ENCODE assay signal across 16 cellular contexts in genomic region chr15:34760909-34761308, GRCh38. TPM values are rescaled to one million over a fixed set of nuclear protein-coding genes. Genes with fewer than 3 reads are reported as not detected.
DNase-seq lines count a peak whose midpoint lies in the region; ATAC-seq and TF ChIP-seq lines count a peak whose summit lies in the region.
"Had no signal": no experiment of that assay in that cellular context is flagged by ENCODE, and none has a peak within 500 bp of the region (broad histone marks: within the 10 kb centered on the region; RNA-seq: fewer than 3 reads in every experiment).

No MANE protein-coding gene starts in this region.

- peak in 1 of 2 experiments; percentile 92; a peak in 2 of 4 replicates for TF ChIP-seq EP300 in SK-N-SH (IDR thresholded peaks at IDR 0.05; ENCODE audit: borderline replicate concordance in 1 of 2, low read depth in 1 of 2, low read length in 1 of 2)

- no peaks in the 10 kb centered on the region for H4K20me1 ChIP-seq in SK-N-SH (ENCODE audit: insufficient read depth)
- H4K20me1 ChIP-seq: BLaER1 had no signal

- TF ChIP-seq RAD21 in SK-N-SH (IDR thresholded peaks at IDR 0.05; ENCODE audit: low read length): peak; percentile 23; the same call in 1 of the 2 replicates

- H3K27ac Mint-ChIP-seq in immature natural killer cell: no peak overlapping the region
- H3K27ac Mint-ChIP-seq: CD8-positive, alpha-beta memory T cell; HFFc6 had no signal

- CTCF ChIA-PET in SK-N-SH (lab: Yijun Ruan, JAX): interaction anchor here (0.6 to 1.0 kb wide), 2 partner anchors 31 to 165 kb away, joined by 3 read pairs; no protein-coding TSS in a partner anchor

- H3K36me3 Mint-ChIP-seq in immature natural killer cell: no peaks in the 10 kb centered on the region
- H3K36me3 Mint-ChIP-seq: CD8-positive, alpha-beta memory T cell had no signal

- H3K4me3 Mint-ChIP-seq in immature natural killer cell: no peak overlapping the region
- H3K4me3 Mint-ChIP-seq: CD8-positive, alpha-beta memory T cell; HFFc6 had no signal

- ATAC-seq in HG03457 (IDR thresholded peaks at IDR 0.05; ENCODE audit: unreplicated experiment) (no peak), GM18511 (IDR thresholded peaks at IDR 0.05; ENCODE audit: unreplicated experiment) (no peak)

- no peaks in the 10 kb centered on the region for H3F3A ChIP-seq in SK-N-SH (replicated peaks; ENCODE audit: insufficient read depth)

- H3K79me2 ChIP-seq in SK-N-SH (ENCODE audit: insufficient read depth): no peaks in the 10 kb centered on the region

- H2AFZ ChIP-seq in SK-N-SH (ENCODE audit: low read depth): no peak overlapping the region

- H3K9me3 ChIP-seq in SK-N-SH: no peaks in the 10 kb centered on the region
- H3K9me3 ChIP-seq: BLaER1, Caco-2 had no signal

- no peaks in the 10 kb centered on the region for H3K4me1 Mint-ChIP-seq in immature natural killer cell
- H3K4me1 Mint-ChIP-seq: CD8-positive, alpha-beta memory T cell had no signal

- H3K36me3 ChIP-seq in SK-N-SH (replicated peaks in 1 of 2; ENCODE audit: control insufficient read depth in 1 of 2, insufficient read depth in 2 of 2, low read length in 1 of 2): no peaks in the 10 kb centered on the region
- H3K36me3 ChIP-seq: BLaER1 had no signal

- no peak overlapping the region for H3K4me2 ChIP-seq in SK-N-SH
- H3K4me2 ChIP-seq: BLaER1 had no signal

- 2% methylated on average over 3 of the region's 3 CpGs for WGBS in SK-N-SH (ENCODE audit: low lambda C conversion rate)

- H3K27me3 ChIP-seq in SK-N-SH (ENCODE audit: insufficient read depth): peaks cover 8% of the 10 kb centered on the region
- H3K27me3 ChIP-seq: BLaER1 had no signal

- H3K4me3 ChIP-seq in SK-N-SH (ENCODE audit: low read depth in 2 of 2, low read length in 1 of 2): no peak overlapping the region
- H3K4me3 ChIP-seq: BLaER1 had no signal

- POLR2A ChIA-PET in SK-N-SH (lab: Yijun Ruan, JAX): no interaction called here

- no peaks in the 10 kb centered on the region for H3K9me3 Mint-ChIP-seq in immature natural killer cell
- H3K9me3 Mint-ChIP-seq: CD8-positive, alpha-beta memory T cell; HFFc6 had no signal

- peaks cover 0 to 5% of the 10 kb centered on the region in 2 experiments; a peak in 1 of 4 replicates for H3K4me1 ChIP-seq in SK-N-SH (ENCODE audit: control insufficient read depth in 1 of 2, insufficient read depth in 2 of 2, low read depth in 1 of 2, low read length in 1 of 2)
- H3K4me1 ChIP-seq: Caco-2 had no signal

- DNase-seq in DMS 273 (lab: John Stamatoyannopoulos, UW; ENCODE audit: unreplicated experiment) (peak; percentile 33), DMS 273 treated with DMSO at 0.1 percent for 48 hours (lab: John Stamatoyannopoulos, UW) (no peak), NCI-H524 treated with DMSO at 0.1 percent for 48 hours (lab: John Stamatoyannopoulos, UW) (peak; percentile 92), SK-N-SH (peak; percentile 78), immature natural killer cell (no peak)
- DNase-seq: Caco-2; CD8-positive, alpha-beta memory T cell; DMS153; DMS79 treated with DMSO at 0.1 percent for 48 hours; EL; HCEC 1CT; HFFc6 had no signal

- TF ChIP-seq CTCF in SK-N-SH (IDR thresholded peaks at IDR 0.05): no peak

- H3K27me3 Mint-ChIP-seq in immature natural killer cell (ENCODE audit: low read depth in 3 of 3): peaks cover 5 to 22% (median 9%) of the 10 kb centered on the region in 3 donors

- no peaks in the 10 kb centered on the region for H3K9me2 ChIP-seq in SK-N-SH

- H3K9ac ChIP-seq in SK-N-SH: no peak overlapping the region
- H3K9ac ChIP-seq: BLaER1 had no signal

- H3K27ac ChIP-seq in SK-N-SH (ENCODE audit: low read depth in 2 of 2, low read length in 1 of 2): no peak overlapping the region; a peak in 1 of 4 replicates
- H3K27ac ChIP-seq: 22Rv1, BLaER1 had no signal

TF ChIP-seq in SK-N-SH, 30 proteins besides CTCF, POLR2A, EP300 and RAD21 (continues in another document):
- peak; percentile 83 for TF ChIP-seq CHD2 (IDR thresholded peaks at IDR 0.05; ENCODE audit: low read length, partially characterized antibody)
- peak; percentile 46; the same call in 1 of the 2 replicates for TF ChIP-seq MXI1 (IDR thresholded peaks at IDR 0.05; ENCODE audit: low read depth, low read length)
- TF ChIP-seq GABPA (IDR thresholded peaks at IDR 0.05; ENCODE audit: low read depth): no peak
- TF ChIP-seq EZH2phosphoT487 (IDR thresholded peaks at IDR 0.05; ENCODE audit: borderline replicate concordance, low read depth): no peak
- no peak for TF ChIP-seq MEF2A (IDR thresholded peaks at IDR 0.05; ENCODE audit: borderline replicate concordance, low read depth)
- no peak; the same call in 1 of the 2 replicates for TF ChIP-seq RFX5 (IDR thresholded peaks at IDR 0.05; ENCODE audit: low read length)
- no peak for TF ChIP-seq TEAD4 (IDR thresholded peaks at IDR 0.05; ENCODE audit: borderline replicate concordance, insufficient read depth)
- no peak for TF ChIP-seq JUND (IDR thresholded peaks at IDR 0.05)
- no peak for TF ChIP-seq RXRA (IDR thresholded peaks at IDR 0.05; ENCODE audit: borderline replicate concordance, low read depth)
- no peak for TF ChIP-seq MAX (IDR thresholded peaks at IDR 0.05; ENCODE audit: low read depth)
- TF ChIP-seq FOXM1 (IDR thresholded peaks at IDR 0.05; ENCODE audit: low read depth): no peak
- TF ChIP-seq GATA2 (CRISPR knock-in tag; IDR thresholded peaks at IDR 0.05): peak; percentile 94
- TF ChIP-seq RCOR1 (IDR thresholded peaks at IDR 0.05; ENCODE audit: low read length): peak; percentile 98
- no peak for TF ChIP-seq ZBTB33 (IDR thresholded peaks at IDR 0.05; ENCODE audit: borderline replicate concordance, low read depth)
- TF ChIP-seq REST (IDR thresholded peaks at IDR 0.05; ENCODE audit: low read depth, low read length): no peak
- TF ChIP-seq ELF1 (IDR thresholded peaks at IDR 0.05): no peak
- peak; percentile 54 for TF ChIP-seq TCF12 (IDR thresholded peaks at IDR 0.05)
- 0 out of 2 replicates have a peak, but pooled peaks have one; percentile 39 for TF ChIP-seq POLR2AphosphoS5 (IDR thresholded peaks at IDR 0.05; ENCODE audit: low read depth, low read length)
- TF ChIP-seq SIN3A (IDR thresholded peaks at IDR 0.05; ENCODE audit: borderline replicate concordance, low read depth, low read length): no peak
- peak; percentile 85 for TF ChIP-seq FOXJ3 (CRISPR knock-in tag; IDR thresholded peaks at IDR 0.05)

RNA-seq across cellular contexts. Expression of gene GJD2, which starts 6.1 kb away (rescaled TPM):
- polyA plus RNA-seq in SK-N-SH (2012; rRNA removed) (not detected in 2 replicates), immature natural killer cell (not detected)
- 0.04 TPM in 1 of 2 replicates, not detected in the other for polyA plus RNA-seq in SK-N-SH (2012; cell fraction: cytosol; rRNA removed)
- 0.01 TPM in 1 of 2 replicates, not detected in the other for polyA plus RNA-seq in SK-N-SH (2012; cell fraction: nucleus; rRNA removed)
- polyA plus RNA-seq: CD8-positive, alpha-beta memory T cell had no signal

RNA-seq across cellular contexts. Expression of gene ACTC1, which starts 34.4 kb away (rescaled TPM):
- polyA plus RNA-seq in SK-N-SH (2012; rRNA removed) (not detected in 2 replicates), immature natural killer cell (not detected)
- not detected in 2 replicates for polyA plus RNA-seq in SK-N-SH (2012; cell fraction: cytosol; rRNA removed)
- polyA plus RNA-seq in SK-N-SH (2012; cell fraction: nucleus; rRNA removed): 0.01 TPM in 1 of 2 replicates, not detected in the other
- polyA plus RNA-seq: CD8-positive, alpha-beta memory T cell had no signal

Comparison
In these comparisons a context has a peak if more than half of its experiments do, and no peak if none do; other contexts are left out.
1. DNase-seq: peak in DMS 273 (single experiment), NCI-H524 treated with DMSO at 0.1 percent for 48 hours (single experiment) and SK-N-SH (single experiment); none in DMS 273 treated with DMSO at 0.1 percent for 48 hours (single experiment) and immature natural killer cell (0 of 3).